In genomic region chr3:43770426-43771103, GRCh38 we compare ENCODE assay signal across 1 cellular context.
TF ChIP-seq lines count a peak whose summit lies in the region.

No MANE protein-coding gene starts in this region.

TF ChIP-seq in K562, 482 proteins besides CTCF, POLR2A, EP300 and RAD21 (continued from another document and continues in another):
- TF ChIP-seq CUX1 (CRISPR knock-in tag; IDR thresholded peaks at IDR 0.05), result peak; percentile 12; the same call in 1 of the 2 replicates
- TF ChIP-seq SP1 (CRISPR knock-in tag; IDR thresholded peaks at IDR 0.05), result 0 out of 2 replicates have a peak, but pooled peaks have one; percentile 7
- TF ChIP-seq MEIS2 (IDR thresholded peaks at IDR 0.05; ENCODE audit: partially characterized antibody), result peak; percentile 97
- TF ChIP-seq BCL6 (CRISPR knock-in tag; IDR thresholded peaks at IDR 0.05), result no peak
- 0 out of 2 replicates have a peak, but pooled peaks have one; percentile 12 for TF ChIP-seq E2F3 (CRISPR knock-in tag; IDR thresholded peaks at IDR 0.05)
- no peak for TF ChIP-seq ZNF696 (CRISPR knock-in tag; conservative IDR thresholded peaks at IDR 0.05)
- peak; percentile 100 for TF ChIP-seq FOSL1 (tag; conservative IDR thresholded peaks at IDR 0.05)
- TF ChIP-seq MEF2D (tag; conservative IDR thresholded peaks at IDR 0.05; ENCODE audit: low read depth), result peak; percentile 75
- peak in 1 of 2 experiments; percentile 55 for TF ChIP-seq AFF1 (IDR thresholded peaks at IDR 0.05; ENCODE audit: low read depth in 1 of 2, partially characterized antibody in 2 of 2)
- no peak for TF ChIP-seq SNAPC5 (CRISPR knock-in tag; IDR thresholded peaks at IDR 0.05)
- peak; percentile 74; the same call in 1 of the 2 replicates for TF ChIP-seq ZNF592 (IDR thresholded peaks at IDR 0.05)
- TF ChIP-seq SMC3 (conservative IDR thresholded peaks at IDR 0.05; ENCODE audit: insufficient read depth, low read depth, low read length), result 0 out of 2 replicates have a peak, but pooled peaks have one; percentile 2
- no peak for TF ChIP-seq ZNF778 (CRISPR knock-in tag; IDR thresholded peaks at IDR 0.05)
- no peak for TF ChIP-seq CHD7 (IDR thresholded peaks at IDR 0.05; ENCODE audit: low read depth, low read length)
- no peak for TF ChIP-seq ATF1 (CRISPR knock-in tag; IDR thresholded peaks at IDR 0.05)
- peak; percentile 77 for TF ChIP-seq ATF1 (tag; IDR thresholded peaks at IDR 0.05)
- peak; percentile 97 for TF ChIP-seq CTBP1 (IDR thresholded peaks at IDR 0.05; ENCODE audit: borderline replicate concordance)
- TF ChIP-seq ZNF444 (CRISPR knock-in tag; IDR thresholded peaks at IDR 0.05), result 0 out of 2 replicates have a peak, but pooled peaks have one; percentile 27
- TF ChIP-seq ARID3A (IDR thresholded peaks at IDR 0.05; ENCODE audit: borderline replicate concordance, low read depth, low read length), result peak; percentile 88
- TF ChIP-seq LEF1 (IDR thresholded peaks at IDR 0.05), result peak; percentile 74; the same call in 1 of the 2 replicates
- peak in 1 of 2 experiments; percentile 45; a peak in 1 of 4 replicates for TF ChIP-seq NONO (IDR thresholded peaks at IDR 0.05; ENCODE audit: low read depth in 2 of 2, low read length in 1 of 2)
- 0 out of 2 replicates have a peak, but pooled peaks have one; percentile 14 for TF ChIP-seq ZNF165 (CRISPR knock-in tag; IDR thresholded peaks at IDR 0.05; ENCODE audit: borderline replicate concordance)
- no peak for TF ChIP-seq PHTF2 (CRISPR knock-in tag; IDR thresholded peaks at IDR 0.05)
- TF ChIP-seq ZNF583 (CRISPR knock-in tag; IDR thresholded peaks at IDR 0.05), result peak; percentile 74; the same call in 1 of the 2 replicates
- no peak for TF ChIP-seq ZKSCAN3 (CRISPR knock-in tag; IDR thresholded peaks at IDR 0.05)
- no peak; the same call in 1 of the 2 replicates for TF ChIP-seq HDGF (IDR thresholded peaks at IDR 0.05)
- TF ChIP-seq ZNF140 (CRISPR knock-in tag; IDR thresholded peaks at IDR 0.05), result no peak
- peak; percentile 38; the same call in 1 of the 2 replicates for TF ChIP-seq MAFF (IDR thresholded peaks at IDR 0.05; ENCODE audit: low read length)
